ENCODE assay signal across 18 cellular contexts in genomic region chr4:173591760-173592159, GRCh38.
DNase-seq lines count a peak whose midpoint lies in the region; ATAC-seq and TF ChIP-seq lines count a peak whose summit lies in the region.
"Had no signal": no experiment of that assay in that cellular context is flagged by ENCODE, and none has a peak within 500 bp of the region (broad histone marks: within the 10 kb centered on the region; RNA-seq: fewer than 3 reads in every experiment).

No MANE protein-coding gene starts in this region.

- H4K20me1 ChIP-seq in OCI-LY7 (ENCODE audit: insufficient read depth, low read length): no peaks in the 10 kb centered on the region

- ATAC-seq in heart left ventricle: no peak
- ATAC-seq in effector memory CD8-positive, alpha-beta T cell (replicated peaks): no peak

- H3K4me1 ChIP-seq in left ventricle myocardium inferior (peaks cover 16% of the 10 kb centered on the region), heart left ventricle (peaks cover 0 to 10% (median 0%) of the 10 kb centered on the region in 12 donors), OCI-LY7 (ENCODE audit: insufficient read depth, low read length, poor library complexity, severe bottlenecking) (no peaks in the 10 kb centered on the region)
- H3K4me1 ChIP-seq: Caco-2 had no signal

- H3K36me3 Mint-ChIP-seq in effector memory CD8-positive, alpha-beta T cell (ENCODE audit: insufficient read depth): no peaks in the 10 kb centered on the region
- H3K36me3 Mint-ChIP-seq: CD14-positive monocyte had no signal

- no peak overlapping the region for H3K4me2 ChIP-seq in OCI-LY7 (ENCODE audit: low read length)
- H3K4me2 ChIP-seq: KMS-11 had no signal

- WGBS in heart left ventricle, 4 donors: 88 to 92% (median 90%) methylated on average over 3 of the region's 3 CpGs

- no peak overlapping the region for H3K27ac Mint-ChIP-seq in effector memory CD8-positive, alpha-beta T cell
- H3K27ac Mint-ChIP-seq: HFFc6 had no signal

- H3K36me3 ChIP-seq in left ventricle myocardium inferior (no peaks in the 10 kb centered on the region), heart left ventricle (no peaks in the 10 kb centered on the region), OCI-LY7 (ENCODE audit: insufficient read depth, low read length) (no peaks in the 10 kb centered on the region)

- no peak overlapping the region for H3K4me3 ChIP-seq in left ventricle myocardium inferior
- no peak overlapping the region for H3K4me3 ChIP-seq in heart left ventricle
- no peak overlapping the region for H3K4me3 ChIP-seq in OCI-LY7 (ENCODE audit: low read depth, low read length, poor library complexity, severe bottlenecking)
- no peak overlapping the region for H3K4me3 ChIP-seq in fibroblast of mammary gland (ENCODE audit: control insufficient read depth, low read depth, low read length)

- no peaks in the 10 kb centered on the region for H3K79me2 ChIP-seq in OCI-LY7 (ENCODE audit: insufficient read depth, low read depth, low read length)

- no peaks in the 10 kb centered on the region for H3K4me1 Mint-ChIP-seq in effector memory CD8-positive, alpha-beta T cell (ENCODE audit: low read depth in 2 of 2)
- H3K4me1 Mint-ChIP-seq: CD14-positive monocyte had no signal

- H3K9me2 ChIP-seq in OCI-LY7 (ENCODE audit: insufficient read depth, low read length): no peaks in the 10 kb centered on the region

- no peak for DNase-seq in left ventricle myocardium inferior
- no peak for DNase-seq in heart left ventricle
- DNase-seq in OCI-LY7 (ENCODE audit: low spot score): no peak
- DNase-seq in fibroblast of mammary gland (ENCODE audit: low read depth): no peak
- no peak for DNase-seq in NCI-H2227 (lab: John Stamatoyannopoulos, UW; ENCODE audit: unreplicated experiment)
- DNase-seq in HK-2 (ENCODE audit: unreplicated experiment): no peak
- no peak for DNase-seq in effector memory CD8-positive, alpha-beta T cell
- no peak for DNase-seq in hepatic stellate cell (ENCODE audit: low spot score)
- DNase-seq: 8988T, Caco-2, HFFc6, NCI-H1930, NCI-H2171 treated with DMSO at 0.1 percent for 48 hours, NCI-H510A treated with DMSO at 0.1 percent for 48 hours, SIG-M5 had no signal

- no peak overlapping the region for H3K4me3 Mint-ChIP-seq in effector memory CD8-positive, alpha-beta T cell
- H3K4me3 Mint-ChIP-seq: CD14-positive monocyte, HFFc6 had no signal

- POLR2A ChIA-PET in OCI-LY7 (lab: Charles Lee): no interaction called here

- H3K9me3 ChIP-seq in left ventricle myocardium inferior (replicated peaks): no peaks in the 10 kb centered on the region
- no peaks in the 10 kb centered on the region for H3K9me3 ChIP-seq in heart left ventricle
- no peaks in the 10 kb centered on the region for H3K9me3 ChIP-seq in OCI-LY7 (ENCODE audit: low read length)
- H3K9me3 ChIP-seq: Caco-2 had no signal

- BruUV-seq in OCI-LY7 (replicated peaks; lab: Mats Ljungman, UMichigan): no TSS peak

- no peaks in the 10 kb centered on the region for H3K9me3 Mint-ChIP-seq in effector memory CD8-positive, alpha-beta T cell
- H3K9me3 Mint-ChIP-seq: CD14-positive monocyte, HFFc6 had no signal

- H3K27me3 ChIP-seq in left ventricle myocardium inferior (ENCODE audit: low read depth) (no peaks in the 10 kb centered on the region), heart left ventricle (no peaks in the 10 kb centered on the region)

- H3K27me3 Mint-ChIP-seq in effector memory CD8-positive, alpha-beta T cell: peaks cover 0 to 22% of the 10 kb centered on the region in 2 donors

- H3K27ac ChIP-seq in left ventricle myocardium inferior (replicated peaks): peak overlapping the region; percentile 43
- peak overlapping the region in 1 of 12 donors; percentile 66 for H3K27ac ChIP-seq in heart left ventricle
- H3K27ac ChIP-seq in OCI-LY7 (ENCODE audit: low read depth, low read length, poor library complexity, severe bottlenecking): no peak overlapping the region
- H3K27ac ChIP-seq: HL-60, KMS-11 had no signal

- no peak for TF ChIP-seq CTCF in left ventricle myocardium inferior (IDR thresholded peaks at IDR 0.05; ENCODE audit: borderline replicate concordance)
- no peak for TF ChIP-seq CTCF in heart left ventricle (IDR thresholded peaks at IDR 0.05)
- peak; percentile 54 for TF ChIP-seq CTCF in OCI-LY7 (conservative IDR thresholded peaks at IDR 0.05; ENCODE audit: low read length)
- TF ChIP-seq CTCF in fibroblast of mammary gland (conservative IDR thresholded peaks at IDR 0.05; ENCODE audit: control insufficient read depth, insufficient read depth, low read depth, low read length): peak; percentile 6

- CTCF ChIA-PET in OCI-LY7 (lab: Charles Lee; ENCODE audit: unreplicated experiment): no interaction called here

- no peak for TF ChIP-seq POLR2A in heart left ventricle (IDR thresholded peaks at IDR 0.05)

- no peak overlapping the region for H2AFZ ChIP-seq in OCI-LY7 (ENCODE audit: low read length)

- intact Hi-C loops in left ventricle myocardium inferior (cut with micrococcal nuclease) (no loop called here), heart left ventricle (cut with DNase I) (no loop called here), OCI-LY7 (cut with micrococcal nuclease; ENCODE audit: unreplicated experiment) (no loop called here)

Comparison
In these comparisons a context has a peak if more than half of its experiments do, and no peak if none do; other contexts are left out.
1. CTCF ChIP-seq: peak in OCI-LY7 (single experiment) and fibroblast of mammary gland (single experiment); none in left ventricle myocardium inferior (single experiment) and heart left ventricle (0 of 12).